ENCODE assay signal across 8 cellular contexts in the genomic region with DNA sequence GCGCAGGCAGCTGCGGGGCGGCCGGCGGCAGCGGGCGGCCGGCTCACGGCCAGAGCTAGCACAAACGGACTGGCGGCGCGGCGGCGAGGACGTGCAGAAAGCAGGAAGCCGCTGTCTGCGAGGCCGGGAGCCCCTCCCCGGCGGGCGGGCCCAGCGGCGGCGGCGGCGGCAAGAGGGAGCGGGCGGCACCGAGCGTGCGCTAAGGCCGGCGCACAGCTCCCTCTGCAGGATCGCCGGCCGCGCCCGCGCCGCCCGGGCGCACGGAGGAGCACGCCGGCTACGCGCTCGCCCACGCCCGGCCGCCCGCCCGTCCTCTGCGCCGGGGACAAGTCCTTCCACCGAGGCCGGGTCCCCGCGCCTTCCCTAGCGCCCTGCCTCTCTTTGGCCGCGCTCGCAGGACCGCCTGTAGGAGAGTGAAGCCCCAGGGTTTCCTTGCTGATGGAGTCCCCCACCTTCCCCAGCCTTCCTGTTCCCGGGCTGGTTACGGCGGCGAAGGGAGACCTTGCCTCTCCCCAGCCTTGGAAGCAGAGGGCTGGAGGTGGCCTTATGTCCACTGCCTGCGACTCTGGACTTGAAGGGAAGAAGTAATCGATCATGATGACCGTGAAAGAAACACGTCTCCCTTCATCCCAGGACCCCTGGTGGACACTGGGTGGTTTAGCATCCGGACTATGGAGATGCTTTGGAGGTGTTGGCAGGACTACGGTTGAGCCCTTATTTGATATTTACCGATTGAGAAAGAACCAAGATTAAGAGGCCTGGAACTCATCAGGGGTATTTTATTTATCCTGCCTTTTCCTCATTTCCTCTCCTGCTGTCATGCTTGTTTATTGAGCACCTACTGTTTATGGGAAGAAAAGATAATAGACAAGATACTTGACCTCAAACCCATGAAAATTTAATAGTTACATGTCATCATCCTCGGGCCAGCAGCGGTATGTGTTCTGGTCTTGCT. TPM values are rescaled to one million over a fixed set of nuclear protein-coding genes. Genes with fewer than 3 reads are reported as not detected.
DNase-seq lines count a peak whose midpoint lies in the region; ATAC-seq and TF ChIP-seq lines count a peak whose summit lies in the region.

PREP (minus strand) TSS at position 102 of the 955 bp plus-strand sequence. CDS start 191 bp downstream, outside the sequence.

- TF ChIP-seq CTCF in right lobe of liver (IDR thresholded peaks at IDR 0.05), result peak; percentile 53 to 72 (median 66)

- intact Hi-C loops in right lobe of liver (cut with DNase I), result loop anchor here (10.0 kb wide), 1 partner anchor 308 kb away; no protein-coding TSS in a partner anchor

- WGBS in right lobe of liver (ENCODE audit: insufficient coverage, low coverage, low lambda C conversion rate, missing lambda C conversion rate), result 5% methylated on average over 23 of the region's 78 CpGs

- H3K4me1 ChIP-seq in right lobe of liver, result peaks cover 0 to 18% (median 2%) of the 10 kb centered on the region in 4 donors

- peak; percentile 92 for TF ChIP-seq POLR2A in right lobe of liver (IDR thresholded peaks at IDR 0.05)

- H3K27ac ChIP-seq in right lobe of liver, result peak within 1 kb of the TSS; percentile 75 to 81 (median 76)

- ATAC-seq in GM19324 (IDR thresholded peaks at IDR 0.05; ENCODE audit: low FRiP score, unreplicated experiment) (peak; percentile 92), HG03460 (IDR thresholded peaks at IDR 0.05; ENCODE audit: unreplicated experiment) (peak; percentile 94), right lobe of liver (peak; percentile 92 to 98 (median 95))

- no peaks in the 10 kb centered on the region for H3K27me3 ChIP-seq in right lobe of liver

- peak; percentile 94 for DNase-seq in CD1c-positive myeloid dendritic cell (ENCODE audit: extremely low spot score)
- DNase-seq in NCI-H69 (lab: John Stamatoyannopoulos, UW), result peak; percentile 96
- DNase-seq in activated CD4-positive, alpha-beta T cell treated with anti-CD3 and anti-CD28 coated beads, Interleukin-2, amount 50 U/mL, for 4 hours, result peak; percentile 74 to 77
- peak; percentile 93 for DNase-seq in dermis blood vessel endothelial cell
- peak; percentile 92 to 93 (median 93) for DNase-seq in right lobe of liver
- peak; percentile 83 for DNase-seq in stimulated activated CD4-positive, alpha-beta T cell treated with anti-CD3 and anti-CD28 coated beads, Interleukin-4, amount 100 ng/mL, for 24 hours

- no peaks in the 10 kb centered on the region for H3K9me3 ChIP-seq in right lobe of liver

- H3K36me3 ChIP-seq in right lobe of liver, result no peaks in the 10 kb centered on the region

- peak within 1 kb of the TSS; percentile 89 to 98 (median 92) for H3K4me3 ChIP-seq in right lobe of liver

RNA-seq across cellular contexts. Expression of gene PREP, which starts in this region (rescaled TPM):
- 20.3 and 34.7 TPM in 2 replicates for total RNA-seq in dermis blood vessel endothelial cell
- total RNA-seq in right lobe of liver, result 10 to 100 TPM; 14.8 to 18.8 (median 16.7) TPM

Comparison
In these comparisons a context has a peak if more than half of its experiments do, and no peak if none do; other contexts are left out.
1. Peak in every context shown above with its lines: DNase-seq, ATAC-seq, H3K4me3 ChIP-seq and H3K27ac ChIP-seq.